9 cellular contexts compared by ENCODE assay signal in the genomic region with DNA sequence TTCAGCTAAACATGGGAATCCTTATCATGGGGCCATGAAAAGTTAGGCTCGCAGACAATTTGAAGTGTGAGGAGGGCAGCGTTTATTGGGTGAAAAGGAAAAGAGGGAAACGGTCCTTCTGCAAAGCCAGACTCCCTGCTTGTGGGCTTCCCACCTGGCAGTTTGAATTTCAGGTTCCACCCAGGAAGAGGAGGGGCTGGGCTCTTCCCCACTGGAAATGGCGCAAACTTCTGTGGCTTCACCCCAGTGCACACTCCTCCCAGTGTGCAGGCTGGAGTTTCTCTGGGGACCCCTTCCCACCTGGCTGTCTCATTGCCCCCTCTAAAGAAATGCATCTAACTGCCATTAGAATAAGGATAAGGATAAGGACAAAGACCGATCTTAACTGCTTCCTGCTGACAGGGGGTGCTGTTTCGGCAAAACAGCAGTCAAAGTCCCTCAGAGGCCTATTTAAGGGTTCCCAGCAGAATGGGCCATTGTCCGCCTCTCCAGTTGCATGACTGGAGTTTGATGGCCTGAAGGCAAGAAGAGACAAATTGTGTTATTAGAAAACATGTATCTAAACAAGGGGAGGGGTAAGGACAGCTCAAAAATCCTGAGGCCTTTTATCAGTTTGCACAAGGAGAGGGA. TPM values are rescaled to one million over a fixed set of nuclear protein-coding genes. Genes with fewer than 3 reads are reported as not detected.
DNase-seq lines count a peak whose midpoint lies in the region; ATAC-seq and TF ChIP-seq lines count a peak whose summit lies in the region.
"Had no signal": no experiment of that assay in that cellular context is flagged by ENCODE, and none has a peak within 500 bp of the region (broad histone marks: within the 10 kb centered on the region; RNA-seq: fewer than 3 reads in every experiment).

No MANE protein-coding gene starts in this region.

- no peaks in the 10 kb centered on the region for H3K27me3 ChIP-seq in KMS-11 (ENCODE audit: insufficient read depth, low read depth)
- H3K27me3 ChIP-seq in naive thymus-derived CD4-positive, alpha-beta T cell (ENCODE audit: control insufficient read depth in 2 of 2, insufficient read depth in 2 of 2, low read length in 2 of 2) = no peaks in the 10 kb centered on the region

- H3K4me3 ChIP-seq in KMS-11 (IDR thresholded peaks at IDR 0.05; ENCODE audit: insufficient read depth, low read depth, low read length) = no peak overlapping the region
- no peak overlapping the region for H3K4me3 ChIP-seq in naive thymus-derived CD4-positive, alpha-beta T cell (ENCODE audit: low read length)

- H4K20me1 ChIP-seq in KMS-11 (ENCODE audit: insufficient read depth) = no peaks in the 10 kb centered on the region

- H3K79me2 ChIP-seq in KMS-11 (ENCODE audit: insufficient read depth, low read depth) = no peaks in the 10 kb centered on the region

- no peak overlapping the region for H3K4me2 ChIP-seq in KMS-11

- intact Hi-C loops in naive thymus-derived CD4-positive, alpha-beta T cell (cut with micrococcal nuclease) = no loop called here

- ATAC-seq in activated naive CD4-positive, alpha-beta T cell treated with anti-CD3 and anti-CD28 coated beads, Interleukin-2, amount 50 U/mL, for 72 hours = no peak
- no peak for ATAC-seq in naive thymus-derived CD4-positive, alpha-beta T cell

- DNase-seq in DMS 273 (lab: John Stamatoyannopoulos, UW; ENCODE audit: unreplicated experiment) (peak; percentile 2), DMS 273 treated with DMSO at 0.1 percent for 48 hours (lab: John Stamatoyannopoulos, UW) (no peak), progenitor cell of endocrine pancreas (ENCODE audit: low spot score, unreplicated experiment) (no peak), NCI-H2081 treated with DMSO at 0.1 percent for 48 hours (lab: John Stamatoyannopoulos, UW) (no peak)
- DNase-seq in activated naive CD4-positive, alpha-beta T cell treated with anti-CD3 and anti-CD28 coated beads, Interleukin-2, amount 50 U/mL, for 72 hours (ENCODE audit: low spot score in 2 of 2) = no peak
- no peak for DNase-seq in naive thymus-derived CD4-positive, alpha-beta T cell
- DNase-seq in stimulated activated CD4-positive, alpha-beta T cell treated with anti-CD3 and anti-CD28 coated beads, Interleukin-2, amount 100 ng/mL, for 24 hours = no peak
- DNase-seq: 8988T had no signal

- peaks cover 15 to 40% (median 23%) of the 10 kb centered on the region in 7 donors for H3K4me1 Mint-ChIP-seq in naive thymus-derived CD4-positive, alpha-beta T cell
- H3K4me1 Mint-ChIP-seq in progenitor cell of endocrine pancreas (ENCODE audit: low read depth) = peaks cover 2% of the 10 kb centered on the region

- TF ChIP-seq CTCF in KMS-11 (conservative IDR thresholded peaks at IDR 0.05; ENCODE audit: low read depth, low read length) (peak; percentile 22; the same call in 1 of the 2 replicates), progenitor cell of endocrine pancreas (IDR thresholded peaks at IDR 0.05; ENCODE audit: unreplicated experiment) (no peak)

- H3K9me3 Mint-ChIP-seq in activated naive CD4-positive, alpha-beta T cell treated with anti-CD3 and anti-CD28 coated beads, Interleukin-2, amount 50 U/mL, for 72 hours = no peaks in the 10 kb centered on the region
- no peaks in the 10 kb centered on the region for H3K9me3 Mint-ChIP-seq in naive thymus-derived CD4-positive, alpha-beta T cell
- H3K9me3 Mint-ChIP-seq in progenitor cell of endocrine pancreas (ENCODE audit: low read depth) = no peaks in the 10 kb centered on the region

- no peaks in the 10 kb centered on the region for H3K36me3 ChIP-seq in KMS-11 (ENCODE audit: insufficient read depth)
- H3K36me3 ChIP-seq in naive thymus-derived CD4-positive, alpha-beta T cell (ENCODE audit: control insufficient read depth in 2 of 3, insufficient read depth in 3 of 3, low read length in 3 of 3) = peaks cover 10 to 50% (median 44%) of the 10 kb centered on the region in 3 experiments

- no peaks in the 10 kb centered on the region for H3K4me1 ChIP-seq in KMS-11 (ENCODE audit: low read depth, poor library complexity, severe bottlenecking)
- H3K4me1 ChIP-seq in naive thymus-derived CD4-positive, alpha-beta T cell (ENCODE audit: control insufficient read depth in 2 of 2, insufficient read depth in 2 of 2, low read length in 2 of 2) = peaks cover 0 to 12% of the 10 kb centered on the region in 2 donors

- CTCF ChIA-PET in naive thymus-derived CD4-positive, alpha-beta T cell (lab: Charles Lee) = interaction anchor here (1.0 kb wide), 1 partner anchor 15 kb away, joined by 3 read pairs; no protein-coding TSS in a partner anchor

- no peak overlapping the region for H3K4me3 Mint-ChIP-seq in naive thymus-derived CD4-positive, alpha-beta T cell
- no peak overlapping the region for H3K4me3 Mint-ChIP-seq in progenitor cell of endocrine pancreas (ENCODE audit: low read depth)

- POLR2A ChIA-PET in naive thymus-derived CD4-positive, alpha-beta T cell (lab: Charles Lee) = interaction anchor here (0.6 kb wide), 1 partner anchor 11 kb away, joined by 3 read pairs; no protein-coding TSS in a partner anchor

- no peaks in the 10 kb centered on the region for H3K9me3 ChIP-seq in naive thymus-derived CD4-positive, alpha-beta T cell (ENCODE audit: control insufficient read depth in 2 of 3, low read length in 3 of 3)

- no peak overlapping the region for H3K9ac ChIP-seq in KMS-11

- no peak overlapping the region for H3K27ac ChIP-seq in KMS-11
- H3K27ac ChIP-seq in naive thymus-derived CD4-positive, alpha-beta T cell (ENCODE audit: low read depth, low read length) = no peak overlapping the region

- H2AFZ ChIP-seq in KMS-11 (ENCODE audit: low read depth) = no peak overlapping the region

- peak overlapping the region; percentile 38 to 65 for H3K27ac Mint-ChIP-seq in activated naive CD4-positive, alpha-beta T cell treated with anti-CD3 and anti-CD28 coated beads, Interleukin-2, amount 50 U/mL, for 72 hours
- peak overlapping the region in 6 of 9 donors; percentile 3 to 53 (median 33) for H3K27ac Mint-ChIP-seq in naive thymus-derived CD4-positive, alpha-beta T cell
- no peak overlapping the region for H3K27ac Mint-ChIP-seq in progenitor cell of endocrine pancreas

- H3K27me3 Mint-ChIP-seq in naive thymus-derived CD4-positive, alpha-beta T cell = no peaks in the 10 kb centered on the region
- no peaks in the 10 kb centered on the region for H3K27me3 Mint-ChIP-seq in progenitor cell of endocrine pancreas

- H3K36me3 Mint-ChIP-seq in activated naive CD4-positive, alpha-beta T cell treated with anti-CD3 and anti-CD28 coated beads, Interleukin-2, amount 50 U/mL, for 72 hours = peaks cover 29 to 44% of the 10 kb centered on the region in 2 donors
- peaks cover 14 to 48% (median 40%) of the 10 kb centered on the region in 5 donors for H3K36me3 Mint-ChIP-seq in naive thymus-derived CD4-positive, alpha-beta T cell
- H3K36me3 Mint-ChIP-seq in progenitor cell of endocrine pancreas (ENCODE audit: insufficient read depth) = peaks cover 2% of the 10 kb centered on the region

RNA-seq across cellular contexts. Expression of a gene that starts 20.4 kb away (rescaled TPM):
- 10 to 100 TPM; 14.4 to 23.6 TPM for total RNA-seq in activated naive CD4-positive, alpha-beta T cell treated with anti-CD3 and anti-CD28 coated beads, Interleukin-2, amount 50 U/mL, for 72 hours
- 1 to 10 TPM in 2 of 5 experiments, under 1 TPM in 2, not detected in 1; 0.32 to 8.8 (median 2.1) TPM for total RNA-seq in naive thymus-derived CD4-positive, alpha-beta T cell
- polyA plus RNA-seq in naive thymus-derived CD4-positive, alpha-beta T cell = not detected
- 2.0 and 2.1 TPM in 2 replicates for total RNA-seq in progenitor cell of endocrine pancreas

RNA-seq across cellular contexts. Expression of a gene that starts 46.5 kb away (rescaled TPM):
- total RNA-seq in activated naive CD4-positive, alpha-beta T cell treated with anti-CD3 and anti-CD28 coated beads, Interleukin-2, amount 50 U/mL, for 72 hours = 100 to 1,000 TPM; 226 to 314 TPM
- 100 to 1,000 TPM in 2 of 5 experiments, 10 to 100 TPM in 3; 42.4 to 307 (median 96.0) TPM for total RNA-seq in naive thymus-derived CD4-positive, alpha-beta T cell
- 10 to 100 TPM; 46.1 to 48.0 TPM for polyA plus RNA-seq in naive thymus-derived CD4-positive, alpha-beta T cell
- 8.9 and 9.5 TPM in 2 replicates for total RNA-seq in progenitor cell of endocrine pancreas
